Comparison of ENCODE assay signal across 8 cellular contexts in genomic region chr20:44908987-44909871, GRCh38. TPM values are rescaled to one million over a fixed set of nuclear protein-coding genes. Genes with fewer than 3 reads are reported as not detected.
A peak's percentile ranks its signal among the peaks of the same experiment; 100 is the strongest.
DNase-seq lines count a peak whose midpoint lies in the region; ATAC-seq and TF ChIP-seq lines count a peak whose summit lies in the region.

No MANE protein-coding gene starts in this region.

- TF ChIP-seq POLR2A in suprapubic skin (IDR thresholded peaks at IDR 0.05) = no peak

- H3K4me1 ChIP-seq in iPS-18a (ENCODE audit: control insufficient read depth, low read depth, low read length) = peaks cover 7% of the 10 kb centered on the region
- H3K4me1 ChIP-seq in suprapubic skin = peaks cover 17% of the 10 kb centered on the region

- TF ChIP-seq EP300 in suprapubic skin (IDR thresholded peaks at IDR 0.05) = no peak

- H3K9me3 ChIP-seq in iPS-18a (ENCODE audit: control insufficient read depth, low read depth, low read length) (no peaks in the 10 kb centered on the region), suprapubic skin (no peaks in the 10 kb centered on the region)

- no peak for DNase-seq in T-helper 2 cell treated with Interferon-gamma antibody and Interleukin-4, amounts not matched to agents 5 μg/mL and 100 μg/mL, for 36 hours (ENCODE audit: low spot score)
- no peak for DNase-seq in T-helper 2 cell
- DNase-seq in activated CD4-positive, alpha-beta memory T cell treated with anti-CD3 and anti-CD28 coated beads, Interleukin-2, amount 10 ng/mL, durations not matched to agents 7 days and 5 days = no peak
- no peak for DNase-seq in suprapubic skin (ENCODE audit: low spot score in 2 of 2)
- DNase-seq in germinal center (ENCODE audit: low spot score) = no peak
- DNase-seq in anterior cingulate cortex (lab: John Stamatoyannopoulos, UW) = no peak

- H3K27me3 Mint-ChIP-seq in T-helper 2 cell treated with Interferon-gamma antibody and Interleukin-4, amounts not matched to agents 5 μg/mL and 100 μg/mL, for 36 hours (ENCODE audit: low read depth) = no peaks in the 10 kb centered on the region
- H3K27me3 Mint-ChIP-seq in activated CD4-positive, alpha-beta memory T cell treated with anti-CD3 and anti-CD28 coated beads, Interleukin-2, amount 10 ng/mL, durations not matched to agents 7 days and 5 days = no peaks in the 10 kb centered on the region

- TF ChIP-seq CTCF in suprapubic skin (IDR thresholded peaks at IDR 0.05) = no peak

- H3K4me3 Mint-ChIP-seq in T-helper 2 cell treated with Interferon-gamma antibody and Interleukin-4, amounts not matched to agents 5 μg/mL and 100 μg/mL, for 36 hours = peak overlapping the region; percentile 89
- peak overlapping the region; percentile 85 for H3K4me3 Mint-ChIP-seq in activated CD4-positive, alpha-beta memory T cell treated with anti-CD3 and anti-CD28 coated beads, Interleukin-2, amount 10 ng/mL, durations not matched to agents 7 days and 5 days

- POLR2A ChIA-PET in activated CD4-positive, alpha-beta memory T cell treated with anti-CD3 and anti-CD28 coated beads, Interleukin-2, amount 10 ng/mL, durations not matched to agents 7 days and 5 days (lab: Charles Lee) = interaction anchor here (0.6 to 3.7 kb wide), 13 partner anchors 8 to 87 kb away, joined by 3 to 19 read pairs (median 4); partner anchors contain the start of gene YWHAB

- no peak for ATAC-seq in GM21723 (IDR thresholded peaks at IDR 0.05; ENCODE audit: unreplicated experiment)

- peaks cover 12% of the 10 kb centered on the region for H3K4me1 Mint-ChIP-seq in T-helper 2 cell treated with Interferon-gamma antibody and Interleukin-4, amounts not matched to agents 5 μg/mL and 100 μg/mL, for 36 hours (ENCODE audit: low read depth)
- peaks cover 37% of the 10 kb centered on the region for H3K4me1 Mint-ChIP-seq in activated CD4-positive, alpha-beta memory T cell treated with anti-CD3 and anti-CD28 coated beads, Interleukin-2, amount 10 ng/mL, durations not matched to agents 7 days and 5 days

- H3K27ac ChIP-seq in iPS-18a (ENCODE audit: low read length) (no peak overlapping the region), suprapubic skin (no peak overlapping the region)

- no peaks in the 10 kb centered on the region for H3K9me3 Mint-ChIP-seq in T-helper 2 cell treated with Interferon-gamma antibody and Interleukin-4, amounts not matched to agents 5 μg/mL and 100 μg/mL, for 36 hours
- H3K9me3 Mint-ChIP-seq in activated CD4-positive, alpha-beta memory T cell treated with anti-CD3 and anti-CD28 coated beads, Interleukin-2, amount 10 ng/mL, durations not matched to agents 7 days and 5 days = no peaks in the 10 kb centered on the region

- H3K4me3 ChIP-seq in iPS-18a (ENCODE audit: low read length) = peak overlapping the region; percentile 68
- H3K4me3 ChIP-seq in suprapubic skin = peak overlapping the region; percentile 71

- H3K27ac Mint-ChIP-seq in T-helper 2 cell treated with Interferon-gamma antibody and Interleukin-4, amounts not matched to agents 5 μg/mL and 100 μg/mL, for 36 hours = peak overlapping the region; percentile 36
- peak overlapping the region; percentile 56 for H3K27ac Mint-ChIP-seq in activated CD4-positive, alpha-beta memory T cell treated with anti-CD3 and anti-CD28 coated beads, Interleukin-2, amount 10 ng/mL, durations not matched to agents 7 days and 5 days

- H3K27me3 ChIP-seq in iPS-18a (ENCODE audit: control insufficient read depth, insufficient read depth, low read length) (no peaks in the 10 kb centered on the region), suprapubic skin (no peaks in the 10 kb centered on the region)

- 31% methylated on average over 14 of the region's 14 CpGs for WGBS in suprapubic skin

- peak overlapping the region; percentile 31 for H3K9ac ChIP-seq in iPS-18a (ENCODE audit: low read length)

- H3K36me3 Mint-ChIP-seq in T-helper 2 cell treated with Interferon-gamma antibody and Interleukin-4, amounts not matched to agents 5 μg/mL and 100 μg/mL, for 36 hours (ENCODE audit: low read depth) = peaks cover 56% of the 10 kb centered on the region
- peaks cover 57% of the 10 kb centered on the region for H3K36me3 Mint-ChIP-seq in activated CD4-positive, alpha-beta memory T cell treated with anti-CD3 and anti-CD28 coated beads, Interleukin-2, amount 10 ng/mL, durations not matched to agents 7 days and 5 days (ENCODE audit: low read depth)

- CTCF ChIA-PET in activated CD4-positive, alpha-beta memory T cell treated with anti-CD3 and anti-CD28 coated beads, Interleukin-2, amount 10 ng/mL, durations not matched to agents 7 days and 5 days (lab: Charles Lee) = interaction anchor here (0.6 to 1.4 kb wide), 6 partner anchors 9 to 187 kb away, joined by 3 to 6 read pairs (median 3); no protein-coding TSS in a partner anchor

- peaks cover 57% of the 10 kb centered on the region for H3K36me3 ChIP-seq in iPS-18a (ENCODE audit: control insufficient read depth, low read depth, low read length)
- peaks cover 45% of the 10 kb centered on the region for H3K36me3 ChIP-seq in suprapubic skin

RNA-seq across cellular contexts. Expression of gene PABPC1L, which starts 0.6 kb away (rescaled TPM):
- total RNA-seq in activated CD4-positive, alpha-beta memory T cell treated with anti-CD3 and anti-CD28 coated beads, Interleukin-2, amount 10 ng/mL, durations not matched to agents 7 days and 5 days = 10 to 100 TPM; 57.9 to 58.9 TPM
- total RNA-seq in suprapubic skin = 10 to 100 TPM; 11.7 to 61.1 (median 19.4) TPM

RNA-seq across cellular contexts. Expression of gene YWHAB, which starts 23.7 kb away (rescaled TPM):
- total RNA-seq in activated CD4-positive, alpha-beta memory T cell treated with anti-CD3 and anti-CD28 coated beads, Interleukin-2, amount 10 ng/mL, durations not matched to agents 7 days and 5 days = 100 to 1,000 TPM; 277 to 279 TPM
- 100 to 1,000 TPM in 3 of 4 donors, 10 to 100 TPM in 1; 79.7 to 135 (median 129) TPM for total RNA-seq in suprapubic skin

RNA-seq across cellular contexts. Expression of gene TOMM34, which starts 51.0 kb away (rescaled TPM):
- total RNA-seq in activated CD4-positive, alpha-beta memory T cell treated with anti-CD3 and anti-CD28 coated beads, Interleukin-2, amount 10 ng/mL, durations not matched to agents 7 days and 5 days = 10 to 100 TPM; 16.0 to 16.4 TPM
- total RNA-seq in suprapubic skin = 10 to 100 TPM; 14.4 to 17.3 (median 15.6) TPM

RNA-seq across cellular contexts. Expression of gene STK4, which starts 57.1 kb away (rescaled TPM):
- 100 to 1,000 TPM; 204 to 213 TPM for total RNA-seq in activated CD4-positive, alpha-beta memory T cell treated with anti-CD3 and anti-CD28 coated beads, Interleukin-2, amount 10 ng/mL, durations not matched to agents 7 days and 5 days
- 10 to 100 TPM; 25.4 to 63.9 (median 33.5) TPM for total RNA-seq in suprapubic skin
